Comparison of ENCODE assay signal across 12 cellular contexts in genomic region chr18:41744664-41745063, GRCh38.
DNase-seq lines count a peak whose midpoint lies in the region; ATAC-seq and TF ChIP-seq lines count a peak whose summit lies in the region.
"Had no signal": no experiment of that assay in that cellular context is flagged by ENCODE, and none has a peak within 500 bp of the region (broad histone marks: within the 10 kb centered on the region; RNA-seq: fewer than 3 reads in every experiment).

No MANE protein-coding gene starts in this region.

- H2AK5ac ChIP-seq in trophoblast cell (ENCODE audit: low read length): no peak overlapping the region

- no peak overlapping the region for H4K8ac ChIP-seq in trophoblast cell (ENCODE audit: low read depth, low read length)

- H2BK120ac ChIP-seq in trophoblast cell (ENCODE audit: insufficient read depth, low read length, poor library complexity): no peak overlapping the region

- peak overlapping the region; percentile 7 for H3K4me3 Mint-ChIP-seq in neural crest cell
- H3K4me3 Mint-ChIP-seq: naive thymus-derived CD4-positive, alpha-beta T cell had no signal

- TF ChIP-seq POLR2A in heart left ventricle (IDR thresholded peaks at IDR 0.05): no peak

- H3K79me2 ChIP-seq in trophoblast cell (ENCODE audit: control insufficient read depth, insufficient read depth, low read length, poor library complexity): no peaks in the 10 kb centered on the region

- H3K18ac ChIP-seq in trophoblast cell (ENCODE audit: low read length): no peak overlapping the region

- intact Hi-C loops in heart left ventricle (cut with DNase I): loop anchor here in 1 of 10 donors (5.0 to 10.0 kb wide), 2 partner anchors 352 to 810 kb away; no protein-coding TSS in a partner anchor

- H3K27me3 ChIP-seq in trophoblast cell (ENCODE audit: insufficient read depth, low read length) (no peaks in the 10 kb centered on the region), heart left ventricle (no peaks in the 10 kb centered on the region)
- H3K27me3 ChIP-seq: right lobe of liver had no signal

- H3K36me3 Mint-ChIP-seq in neural crest cell (ENCODE audit: low read depth): no peaks in the 10 kb centered on the region
- H3K36me3 Mint-ChIP-seq: naive thymus-derived CD4-positive, alpha-beta T cell had no signal

- H3K4me2 ChIP-seq in trophoblast cell (ENCODE audit: low read length): no peak overlapping the region
- H3K4me2 ChIP-seq: PC-9 had no signal

- no peak overlapping the region for H4K12ac ChIP-seq in trophoblast cell (ENCODE audit: low read depth, low read length)

- H3K9ac ChIP-seq in trophoblast cell (ENCODE audit: low read length): no peak overlapping the region

- H2BK12ac ChIP-seq in trophoblast cell (ENCODE audit: low read length): no peak overlapping the region

- H3K4me3 ChIP-seq in trophoblast cell (ENCODE audit: low read depth, low read length) (no peak overlapping the region), heart left ventricle (no peak overlapping the region)
- H3K4me3 ChIP-seq: PC-9, right lobe of liver had no signal

- in situ Hi-C loops in G401 (cut with HindIII; ENCODE audit: low sequenced_read_pairs): no loop called here

- no peak for ATAC-seq in heart left ventricle
- ATAC-seq: naive thymus-derived CD4-positive, alpha-beta T cell had no signal

- H3K9me3 ChIP-seq in trophoblast cell (ENCODE audit: insufficient read depth, low read depth, low read length) (no peaks in the 10 kb centered on the region), heart left ventricle (no peaks in the 10 kb centered on the region)
- H3K9me3 ChIP-seq: right lobe of liver had no signal

- H2BK5ac ChIP-seq in trophoblast cell (ENCODE audit: low read depth, low read length, poor library complexity): no peak overlapping the region

- peaks cover 14% of the 10 kb centered on the region for H3K4me1 Mint-ChIP-seq in neural crest cell
- H3K4me1 Mint-ChIP-seq: naive thymus-derived CD4-positive, alpha-beta T cell had no signal

- H4K91ac ChIP-seq in trophoblast cell (ENCODE audit: low read depth, low read length): no peak overlapping the region

- no peak overlapping the region for H3K4ac ChIP-seq in trophoblast cell (ENCODE audit: low read depth, low read length)

- DNase-seq in G401 (ENCODE audit: low spot score): peak; percentile 1
- peak; percentile 42 for DNase-seq in NCI-H2227 (lab: John Stamatoyannopoulos, UW; ENCODE audit: unreplicated experiment)
- DNase-seq in ecto neural progenitor cell (ENCODE audit: low spot score): peak; percentile 46
- DNase-seq in neural crest cell (ENCODE audit: low read depth, low spot score): no peak
- DNase-seq in globus pallidus (ENCODE audit: low spot score): no peak
- no peak for DNase-seq in NCI-H446 (lab: John Stamatoyannopoulos, UW)
- DNase-seq in trophoblast cell: no peak
- no peak for DNase-seq in heart left ventricle
- DNase-seq: naive thymus-derived CD4-positive, alpha-beta T cell; stimulated activated CD4-positive, alpha-beta T cell treated with anti-CD3 and anti-CD28 coated beads, Interleukin-4, amount 100 ng/mL, for 4 hours had no signal

- no peak overlapping the region for H3K14ac ChIP-seq in trophoblast cell (ENCODE audit: low read length)

- H3K9me3 Mint-ChIP-seq in neural crest cell: no peaks in the 10 kb centered on the region

- TF ChIP-seq CTCF in neural crest cell (conservative IDR thresholded peaks at IDR 0.05) (no peak), heart left ventricle (IDR thresholded peaks at IDR 0.05) (no peak)

- no peaks in the 10 kb centered on the region for H3K79me1 ChIP-seq in trophoblast cell (ENCODE audit: low read length)

- H3K23ac ChIP-seq in trophoblast cell (ENCODE audit: low read length): no peak overlapping the region

- H3K4me1 ChIP-seq in trophoblast cell (ENCODE audit: control insufficient read depth in 1 of 2, insufficient read depth in 2 of 2, low read length in 2 of 2): no peaks in the 10 kb centered on the region
- no peaks in the 10 kb centered on the region for H3K4me1 ChIP-seq in heart left ventricle
- H3K4me1 ChIP-seq: right lobe of liver had no signal

- H2AFZ ChIP-seq in trophoblast cell (ENCODE audit: insufficient read depth, low read length, poor library complexity): no peak overlapping the region
- H2AFZ ChIP-seq: PC-9 had no signal

- no CpG with 5 or more reads among the region's 4 CpGs for WGBS in trophoblast cell (ENCODE audit: extremely low coverage, insufficient coverage, insufficient read length)
- 25 to 50% (median 42%) methylated on average over 4 of the region's 4 CpGs for WGBS in heart left ventricle, 4 donors

- no peaks in the 10 kb centered on the region for H3K36me3 ChIP-seq in trophoblast cell (ENCODE audit: control insufficient read depth in 1 of 2, insufficient read depth in 2 of 2, low read length in 2 of 2)
- no peaks in the 10 kb centered on the region for H3K36me3 ChIP-seq in heart left ventricle
- H3K36me3 ChIP-seq: right lobe of liver had no signal

- H3K27ac ChIP-seq in trophoblast cell (ENCODE audit: low read depth, low read length) (no peak overlapping the region), heart left ventricle (no peak overlapping the region)
- H3K27ac ChIP-seq: PC-9, right lobe of liver had no signal

- peak overlapping the region; percentile 69 for H3K27ac Mint-ChIP-seq in neural crest cell (ENCODE audit: unreplicated experiment)
- H3K27ac Mint-ChIP-seq: naive thymus-derived CD4-positive, alpha-beta T cell had no signal

- no peaks in the 10 kb centered on the region for H3K27me3 Mint-ChIP-seq in neural crest cell (ENCODE audit: low read depth)

Comparison
In these comparisons a context has a peak if more than half of its experiments do, and no peak if none do; other contexts are left out.
1. DNase-seq: peak in G401 (single experiment), NCI-H2227 (single experiment) and ecto neural progenitor cell (single experiment); none in neural crest cell (single experiment), globus pallidus (single experiment), NCI-H446 (0 of 2), trophoblast cell (0 of 2) and heart left ventricle (0 of 5).